Comparison of ENCODE assay signal across 23 cellular contexts in genomic region chr10:120996456-120997053, GRCh38.
"Had no signal": no experiment of that assay in that cellular context is flagged by ENCODE, and none has a peak within 500 bp of the region (broad histone marks: within the 10 kb centered on the region; RNA-seq: fewer than 3 reads in every experiment).

No MANE protein-coding gene starts in this region.

- H3K4me3 ChIP-seq: adrenal gland, ascending aorta, cardiac muscle cell, gastroesophageal sphincter, lower lobe of right lung, ovary, prostate gland had no signal

- H3K9me3 ChIP-seq: adrenal gland, ascending aorta, gastroesophageal sphincter, lower lobe of right lung, ovary, prostate gland had no signal

- H3K27ac ChIP-seq: adrenal gland, ascending aorta, cardiac muscle cell, gastroesophageal sphincter, lower lobe of right lung, ovary, prostate gland had no signal

- H3K27me3 ChIP-seq: adrenal gland, ascending aorta, cardiac muscle cell, gastroesophageal sphincter, ovary had no signal

- DNase-seq: activated CD4-positive, alpha-beta T cell treated with anti-CD3 and anti-CD28 coated beads, Interleukin-2, amount 50 U/mL, for 1 hour; activated CD4-positive, CD25-positive, alpha-beta regulatory T cell treated with anti-CD3 and anti-CD28 coated beads, Interleukin-2, amount 50 U/mL, for 72 hours; activated effector memory CD4-positive, alpha-beta T cell treated with Interleukin-2 at 50 U/mL for 16 hours; activated naive CD4-positive, alpha-beta T cell treated with Interleukin-2 at 50 U/mL for 16 hours; activated naive CD8-positive, alpha-beta T cell treated with anti-CD3 and anti-CD28 coated beads for 36 hours; activated T-cell treated with anti-CD3 and anti-CD28 coated beads for 4 hours; adrenal gland; cortex of kidney; hippocampal formation; immature natural killer cell; kidney; lower lobe of right lung; mesenchymal stem cell; ovary; stimulated activated CD4-positive, alpha-beta T cell treated with anti-CD3 and anti-CD28 coated beads, Interleukin-15, amount 100 ng/mL, for 24 hours; stimulated activated CD4-positive, alpha-beta T cell treated with anti-CD3 and anti-CD28 coated beads, Interleukin-2, amount 100 ng/mL, for 24 hours; stimulated activated naive CD4-positive, alpha-beta T cell; T-helper 2 cell; trophoblast cell had no signal

- H3K36me3 ChIP-seq: adrenal gland, ascending aorta, cardiac muscle cell, gastroesophageal sphincter, lower lobe of right lung, ovary, prostate gland had no signal

- H3K4me1 ChIP-seq: adrenal gland, ascending aorta, gastroesophageal sphincter, lower lobe of right lung, prostate gland had no signal
